ENCODE assay signal across 10 cellular contexts in genomic region chr11:120715239-120715638, GRCh38.
DNase-seq lines count a peak whose midpoint lies in the region; ATAC-seq, FAIRE-seq and TF ChIP-seq lines count a peak whose summit lies in the region.
"Had no signal": no experiment of that assay in that cellular context is flagged by ENCODE, and none has a peak within 500 bp of the region (broad histone marks: within the 10 kb centered on the region; RNA-seq: fewer than 3 reads in every experiment).

No MANE protein-coding gene starts in this region.

- no peak overlapping the region for H3K18ac ChIP-seq in mesenchymal stem cell (ENCODE audit: low read depth in 1 of 2, low read length in 2 of 2)

- no peak overlapping the region for H2BK5ac ChIP-seq in mesenchymal stem cell (ENCODE audit: low read depth, low read length, poor library complexity, severe bottlenecking)

- peak overlapping the region; percentile 39 for H3K9ac ChIP-seq in mesenchymal stem cell (ENCODE audit: low read length)

- peak overlapping the region; percentile 42 for H4K8ac ChIP-seq in mesenchymal stem cell (ENCODE audit: low read length)

- peak; percentile 27 for TF ChIP-seq CTCF in D721Med (IDR thresholded peaks at IDR 0.05; ENCODE audit: insufficient read depth, missing control alignments)
- TF ChIP-seq CTCF in HEK293 (tag by site-specific recombination; IDR thresholded peaks at IDR 0.05) = no peak
- peak; percentile 15 to 41 (median 29) for TF ChIP-seq CTCF in adrenal gland (IDR thresholded peaks at IDR 0.05)

- H3K79me1 ChIP-seq in mesenchymal stem cell (replicated peaks; ENCODE audit: low read length, poor library complexity, severe bottlenecking) = no peaks in the 10 kb centered on the region

- H4K91ac ChIP-seq in mesenchymal stem cell (ENCODE audit: low read length) = no peak overlapping the region

- no peak overlapping the region for H2BK12ac ChIP-seq in mesenchymal stem cell (ENCODE audit: low read length in 2 of 2)

- H3K4me1 ChIP-seq in HEK293 (ENCODE audit: control insufficient read depth, insufficient read depth, low read length) (no peaks in the 10 kb centered on the region), adrenal gland (replicated peaks in 1 of 2) (peaks cover 0 to 26% of the 10 kb centered on the region in 2 donors), mesenchymal stem cell (ENCODE audit: control insufficient read depth, insufficient read depth, low read depth, low read length) (peaks cover 16% of the 10 kb centered on the region)

- 37 to 53% (median 42%) methylated on average over 10 of the region's 10 CpGs for WGBS in adrenal gland, 4 donors
- 79% methylated on average over 10 of the region's 10 CpGs for WGBS in mesenchymal stem cell

- H3K23ac ChIP-seq in mesenchymal stem cell (ENCODE audit: low read length in 2 of 2) = no peak overlapping the region

- POLR2A ChIA-PET in HEK293 (lab: Yijun Ruan, JAX) = no interaction called here

- H3K36me3 ChIP-seq in HEK293 (ENCODE audit: control insufficient read depth in 2 of 2, insufficient read depth in 1 of 2, low read length in 2 of 2) = no peaks in the 10 kb centered on the region
- no peaks in the 10 kb centered on the region for H3K36me3 ChIP-seq in adrenal gland (replicated peaks in 1 of 2)
- H3K36me3 ChIP-seq in mesenchymal stem cell (ENCODE audit: control insufficient read depth in 1 of 2, insufficient read depth in 2 of 2, low read depth in 1 of 2, low read length in 2 of 2) = no peaks in the 10 kb centered on the region

- no peak overlapping the region for H3K4ac ChIP-seq in mesenchymal stem cell (ENCODE audit: low read depth in 1 of 2, low read length in 2 of 2)

- no peak overlapping the region for H2AFZ ChIP-seq in mesenchymal stem cell (ENCODE audit: low read depth, low read length)

- H3K4me3 ChIP-seq in HEK293 (ENCODE audit: low read depth, low read length) (no peak overlapping the region), adrenal gland (peak overlapping the region in 1 of 4 donors; percentile 38), mesenchymal stem cell (ENCODE audit: insufficient read depth in 1 of 2, low read depth in 1 of 2, low read length in 2 of 2) (peak overlapping the region in 1 of 2 experiments; percentile 58)

- no peak overlapping the region for H3K14ac ChIP-seq in mesenchymal stem cell (ENCODE audit: low read length in 2 of 2)

- H2BK15ac ChIP-seq in mesenchymal stem cell (ENCODE audit: low read depth, poor library complexity, severe bottlenecking) = no peak overlapping the region

- no peak overlapping the region for H3K27ac ChIP-seq in HEK293 (ENCODE audit: extremely low read depth, low read depth, low read length)
- H3K27ac ChIP-seq in adrenal gland = no peak overlapping the region
- no peak overlapping the region for H3K27ac ChIP-seq in mesenchymal stem cell (ENCODE audit: low read length, poor library complexity, severe bottlenecking)
- H3K27ac ChIP-seq: HL-60 had no signal

- CTCF ChIA-PET in HEK293 (lab: Yijun Ruan, JAX) = interaction anchor here (0.6 to 1.8 kb wide), 6 partner anchors 11 to 1508 kb away, joined by 3 to 7 read pairs (median 3); no protein-coding TSS in a partner anchor

- FAIRE-seq in D721Med (lab: Jason Lieb, UNC) = no peak

- no peaks in the 10 kb centered on the region for H3K27me3 ChIP-seq in adrenal gland
- peaks cover 12 to 15% of the 10 kb centered on the region in 2 experiments for H3K27me3 ChIP-seq in mesenchymal stem cell (ENCODE audit: control insufficient read depth in 1 of 2, insufficient read depth in 1 of 2, low read length in 2 of 2)

- no peak for TF ChIP-seq POLR2A in adrenal gland (IDR thresholded peaks at IDR 0.05)

- intact Hi-C loops in adrenal gland (cut with DNase I) = no loop called here

- DNase-seq in D721Med (ENCODE audit: insufficient read length, low spot score) (no peak), adrenal gland (peak in 1 of 7 donors; percentile 39), mesenchymal stem cell (no peak), amniotic stem cell (lab: John Stamatoyannopoulos, UW) (no peak)
- DNase-seq in activated CD4-positive, alpha-beta T cell treated with anti-CD3 and anti-CD28 coated beads for 48 hours = no peak
- DNase-seq: central memory CD4-positive, alpha-beta T cell had no signal

- no peak overlapping the region for H2AK5ac ChIP-seq in mesenchymal stem cell (ENCODE audit: low read length, severe bottlenecking)

- H3K4me2 ChIP-seq in mesenchymal stem cell (ENCODE audit: low read length, poor library complexity, severe bottlenecking) = no peak overlapping the region

- no peaks in the 10 kb centered on the region for H3K9me3 ChIP-seq in HEK293 (ENCODE audit: control insufficient read depth, insufficient read depth, low read depth, low read length)
- no peaks in the 10 kb centered on the region for H3K9me3 ChIP-seq in adrenal gland (replicated peaks in 1 of 3)
- no peaks in the 10 kb centered on the region for H3K9me3 ChIP-seq in mesenchymal stem cell (ENCODE audit: control insufficient read depth, low read length)

- H2BK120ac ChIP-seq in mesenchymal stem cell (ENCODE audit: low read depth, low read length) = no peak overlapping the region

- no peak for ATAC-seq in HG02885 (IDR thresholded peaks at IDR 0.05; ENCODE audit: poor library complexity, unreplicated experiment)
- no peak for ATAC-seq in GM19467 (IDR thresholded peaks at IDR 0.05; ENCODE audit: unreplicated experiment)

TF ChIP-seq in HEK293, 187 proteins besides CTCF, POLR2A, EP300 and RAD21:
- no peak for TF ChIP-seq ZNF658 (tag by site-specific recombination; IDR thresholded peaks at IDR 0.05)
- TF ChIP-seq ZNF670 (tag by site-specific recombination; IDR thresholded peaks at IDR 0.05; ENCODE audit: low read depth) = no peak
- no peak for TF ChIP-seq ZNF660 (tag by site-specific recombination; IDR thresholded peaks at IDR 0.05)
- peak; percentile 25; the same call in 1 of the 2 replicates for TF ChIP-seq ZNF335 (tag by site-specific recombination; conservative IDR thresholded peaks at IDR 0.05)
